Comparison of ENCODE assay signal across 11 cellular contexts in genomic region chrX:153651540-153652079, GRCh38. TPM values are rescaled to one million over a fixed set of nuclear protein-coding genes. Genes with fewer than 3 reads are reported as not detected.
DNase-seq lines count a peak whose midpoint lies in the region; ATAC-seq and TF ChIP-seq lines count a peak whose summit lies in the region.
"Had no signal": no experiment of that assay in that cellular context is flagged by ENCODE, and none has a peak within 500 bp of the region (broad histone marks: within the 10 kb centered on the region; RNA-seq: fewer than 3 reads in every experiment).

No MANE protein-coding gene starts in this region.

- no peak for ATAC-seq in HG03108 (IDR thresholded peaks at IDR 0.05; ENCODE audit: unreplicated experiment)

- H3K36me3 ChIP-seq in esophagus squamous epithelium, result no peaks in the 10 kb centered on the region

- peaks cover 0 to 36% (median 3%) of the 10 kb centered on the region in 4 donors for H3K27me3 ChIP-seq in esophagus squamous epithelium

- DNase-seq in ELR (ENCODE audit: low read depth) (peak; percentile 28), NCI-H82 (lab: John Stamatoyannopoulos, UW) (peak; percentile 44), esophagus squamous epithelium (lab: John Stamatoyannopoulos, UW) (no peak), C1 segment of cervical spinal cord (lab: John Stamatoyannopoulos, UW) (no peak), AG08395 (ENCODE audit: low spot score) (no peak), NCI-H2171 (lab: John Stamatoyannopoulos, UW) (no peak)
- DNase-seq: GDM1, SW 1271 had no signal

- peaks cover 0 to 14% (median 5%) of the 10 kb centered on the region in 3 donors for H3K4me1 ChIP-seq in esophagus squamous epithelium

- H3K27ac ChIP-seq in 22Rv1 (no peak overlapping the region), esophagus squamous epithelium (no peak overlapping the region)

- H3K9me3 ChIP-seq in esophagus squamous epithelium, result no peaks in the 10 kb centered on the region

- TF ChIP-seq POLR2A in esophagus squamous epithelium (IDR thresholded peaks at IDR 0.05), result no peak

- intact Hi-C loops in esophagus squamous epithelium (cut with DNase I), result no loop called here

- 0 to 74% methylated on average over 1 to 3 of the region's 9 CpGs for WGBS in esophagus squamous epithelium, 2 donors

- TF ChIP-seq CTCF in 22Rv1 (IDR thresholded peaks at IDR 0.05), result peak; percentile 17; the same call in 1 of the 2 replicates
- TF ChIP-seq CTCF in esophagus squamous epithelium (IDR thresholded peaks at IDR 0.05), result peak in 4 of 6 experiments; percentile 8 to 36 (median 15)

- H3K4me3 ChIP-seq in esophagus squamous epithelium, result no peak overlapping the region

RNA-seq across cellular contexts. Expression of gene DUSP9, which starts 4.6 kb away (rescaled TPM):
- 1 to 10 TPM in 2 of 4 donors, under 1 TPM in 2; 0.38 to 4.0 (median 1.3) TPM for total RNA-seq in esophagus squamous epithelium
- total RNA-seq: naive thymus-derived CD8-positive, alpha-beta T cell had no signal

RNA-seq across cellular contexts. Expression of gene PNCK, which starts 22.0 kb away (rescaled TPM):
- total RNA-seq in esophagus squamous epithelium, result 1 to 10 TPM in 2 of 4 donors, under 1 TPM in 1, not detected in 1; 0.82 to 5.7 (median 1.5) TPM
- total RNA-seq: naive thymus-derived CD8-positive, alpha-beta T cell had no signal

RNA-seq across cellular contexts. Expression of gene SLC6A8, which starts 36.1 kb away (rescaled TPM):
- 10 to 100 TPM; 19.5 to 36.2 (median 25.4) TPM for total RNA-seq in esophagus squamous epithelium

RNA-seq across cellular contexts. Expression of gene CCNQ, which starts 52.7 kb away (rescaled TPM):
- 10 to 100 TPM; 18.0 to 32.2 (median 23.9) TPM for total RNA-seq in esophagus squamous epithelium

Comparison
In these comparisons a context has a peak if more than half of its experiments do, and no peak if none do; other contexts are left out.
1. DNase-seq: peak in ELR (single experiment) and NCI-H82 (single experiment); none in esophagus squamous epithelium (single experiment), C1 segment of cervical spinal cord (0 of 14), AG08395 (single experiment) and NCI-H2171 (single experiment).